In the genomic region with DNA sequence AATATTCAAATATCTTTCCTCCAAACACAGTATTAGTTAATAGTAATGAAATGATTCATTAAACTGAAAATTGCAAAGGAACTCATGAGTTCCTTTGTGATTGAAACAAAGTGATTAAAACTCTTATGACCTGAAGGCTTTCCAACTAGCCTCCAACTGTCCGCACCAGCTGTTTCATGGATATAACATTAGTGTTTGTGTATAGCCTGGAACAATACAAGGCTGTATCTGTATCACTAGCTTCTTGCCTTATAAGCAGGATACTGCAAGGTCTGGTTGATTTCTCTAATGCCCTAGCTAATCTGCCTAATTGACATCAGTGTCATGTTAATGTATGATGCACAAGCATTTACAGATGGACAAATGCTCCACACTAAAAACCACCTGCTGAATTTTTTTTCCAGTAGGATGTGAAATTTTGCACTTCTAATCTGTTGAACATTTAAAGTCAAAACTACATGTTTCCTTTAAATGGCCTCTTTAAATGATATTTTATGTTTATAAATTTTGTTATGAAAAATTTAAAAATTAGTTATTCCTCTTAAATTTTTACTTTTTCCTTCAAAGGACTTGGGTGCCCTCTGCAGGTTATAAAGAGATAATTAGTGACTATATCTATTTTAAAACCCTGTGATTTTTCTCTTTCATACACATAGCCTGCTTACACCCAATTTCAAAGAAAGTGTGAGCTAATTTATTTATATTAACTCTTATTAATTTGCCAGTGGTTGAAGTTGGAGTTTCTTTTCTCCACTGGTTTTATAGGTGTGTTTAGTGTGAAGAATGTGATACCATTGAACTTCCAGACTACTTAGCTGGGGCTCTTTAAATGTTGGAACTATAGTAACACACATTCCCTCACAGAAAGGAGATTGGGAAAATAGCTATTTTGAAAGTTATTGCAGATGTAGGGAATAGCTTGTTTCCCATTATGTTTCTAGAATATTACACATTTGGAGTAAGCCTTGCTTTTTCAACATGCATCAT, we compare ENCODE assay signal across 11 cellular contexts. TPM values are rescaled to one million over a fixed set of nuclear protein-coding genes. Genes with fewer than 3 reads are reported as not detected.
DNase-seq lines count a peak whose midpoint lies in the region; ATAC-seq, FAIRE-seq and TF ChIP-seq lines count a peak whose summit lies in the region.
"Had no signal": no experiment of that assay in that cellular context is flagged by ENCODE, and none has a peak within 500 bp of the region (broad histone marks: within the 10 kb centered on the region; RNA-seq: fewer than 3 reads in every experiment).

No MANE protein-coding gene starts in this region.

- TF ChIP-seq CTCF in OCI-LY7 (conservative IDR thresholded peaks at IDR 0.05; ENCODE audit: low read length) (peak; percentile 78), psoas muscle (IDR thresholded peaks at IDR 0.05) (peak; percentile 21)

- no peak overlapping the region for H3K27ac ChIP-seq in OCI-LY7 (ENCODE audit: low read depth, low read length, poor library complexity, severe bottlenecking)
- no peak overlapping the region for H3K27ac ChIP-seq in psoas muscle

- no peaks in the 10 kb centered on the region for H3K9me2 ChIP-seq in OCI-LY7 (ENCODE audit: insufficient read depth, low read length)

- H3K79me2 ChIP-seq in OCI-LY7 (ENCODE audit: insufficient read depth, low read depth, low read length): no peaks in the 10 kb centered on the region

- H3K36me3 Mint-ChIP-seq in activated T-cell treated with anti-CD3 and anti-CD28 coated beads, Interleukin-2, amount 50 U/mL, for 72 hours (ENCODE audit: insufficient read depth in 2 of 2): no peaks in the 10 kb centered on the region

- 92 to 100% (median 92%) methylated on average over 1 of the region's 1 CpG for WGBS in psoas muscle, 3 donors

- intact Hi-C loops in OCI-LY7 (cut with micrococcal nuclease; ENCODE audit: unreplicated experiment) (loop anchor here (5.0 kb wide), 1 partner anchor 77 kb away; no protein-coding TSS in a partner anchor), psoas muscle (cut with DNase I) (no loop called here)

- H2AFZ ChIP-seq in OCI-LY7 (ENCODE audit: low read length): no peak overlapping the region

- H3K27me3 ChIP-seq in psoas muscle (ENCODE audit: insufficient read depth in 3 of 3, low read length in 2 of 3): no peaks in the 10 kb centered on the region

- no peak overlapping the region for H3K4me2 ChIP-seq in OCI-LY7 (ENCODE audit: low read length)

- DNase-seq in NCI-H510A treated with DMSO at 0.1 percent for 48 hours (lab: John Stamatoyannopoulos, UW) (peak; percentile 5), NCI-H510A (lab: John Stamatoyannopoulos, UW) (no peak), OCI-LY7 (ENCODE audit: low spot score) (peak; percentile 31), psoas muscle (no peak), NCI-H1105 treated with DMSO at 0.1 percent for 48 hours (lab: John Stamatoyannopoulos, UW) (no peak), retina (no peak)
- no peak for DNase-seq in activated T-cell treated with anti-CD3 and anti-CD28 coated beads, Interleukin-2, amount 50 U/mL, for 72 hours
- DNase-seq: C1 segment of cervical spinal cord, SIG-M5 had no signal

- H3K36me3 ChIP-seq in OCI-LY7 (ENCODE audit: insufficient read depth, low read length) (peaks cover 34% of the 10 kb centered on the region), psoas muscle (ENCODE audit: insufficient read depth in 1 of 2, low read depth in 1 of 2) (peaks cover 2 to 37% of the 10 kb centered on the region in 2 donors)

- CTCF ChIA-PET in OCI-LY7 (lab: Charles Lee; ENCODE audit: unreplicated experiment): no interaction called here

- H3K4me1 Mint-ChIP-seq in activated T-cell treated with anti-CD3 and anti-CD28 coated beads, Interleukin-2, amount 50 U/mL, for 72 hours (ENCODE audit: low read depth): no peaks in the 10 kb centered on the region

- H3K9me3 Mint-ChIP-seq in activated T-cell treated with anti-CD3 and anti-CD28 coated beads, Interleukin-2, amount 50 U/mL, for 72 hours: no peaks in the 10 kb centered on the region

- no peak overlapping the region for H3K27ac Mint-ChIP-seq in activated T-cell treated with anti-CD3 and anti-CD28 coated beads, Interleukin-2, amount 50 U/mL, for 72 hours

- H3K4me3 Mint-ChIP-seq in activated T-cell treated with anti-CD3 and anti-CD28 coated beads, Interleukin-2, amount 50 U/mL, for 72 hours: no peak overlapping the region

- H3K4me1 ChIP-seq in OCI-LY7 (ENCODE audit: insufficient read depth, low read length, poor library complexity, severe bottlenecking) (no peaks in the 10 kb centered on the region), psoas muscle (no peaks in the 10 kb centered on the region)

- no peak for ATAC-seq in psoas muscle
- ATAC-seq in activated T-cell treated with anti-CD3 and anti-CD28 coated beads, Interleukin-2, amount 50 U/mL, for 72 hours (replicated peaks in 1 of 2): no peak

- H3K27me3 Mint-ChIP-seq in activated T-cell treated with anti-CD3 and anti-CD28 coated beads, Interleukin-2, amount 50 U/mL, for 72 hours (ENCODE audit: low read depth): no peaks in the 10 kb centered on the region

- no peak overlapping the region for H3K4me3 ChIP-seq in OCI-LY7 (ENCODE audit: low read depth, low read length, poor library complexity, severe bottlenecking)
- no peak overlapping the region for H3K4me3 ChIP-seq in psoas muscle

- POLR2A ChIA-PET in OCI-LY7 (lab: Charles Lee): interaction anchor here (0.6 kb wide), 1 partner anchor 536 kb away, joined by 3 read pairs; no protein-coding TSS in a partner anchor

- H4K20me1 ChIP-seq in OCI-LY7 (ENCODE audit: insufficient read depth, low read length): no peaks in the 10 kb centered on the region

- BruUV-seq in OCI-LY7 (replicated peaks; lab: Mats Ljungman, UMichigan): no TSS peak

- peak; percentile 43 for FAIRE-seq in endometrium (lab: Jason Lieb, UNC)
- FAIRE-seq: islet of Langerhans had no signal

- H3K9me3 ChIP-seq in OCI-LY7 (ENCODE audit: low read length) (no peaks in the 10 kb centered on the region), psoas muscle (no peaks in the 10 kb centered on the region)

RNA-seq across cellular contexts. Expression of a gene that starts 25.4 kb away (rescaled TPM):
- total RNA-seq in OCI-LY7 (2014; rRNA removed; shearing (Covaris generic)): 13.3 and 15.8 TPM in 2 replicates
- total RNA-seq in OCI-LY7 (2022): 46.3 and 50.4 TPM in 2 replicates
- 10 to 100 TPM; 27.1 to 64.0 (median 32.2) TPM for total RNA-seq in psoas muscle
- polyA plus RNA-seq in psoas muscle: 10 to 100 TPM; 11.7 to 27.2 (median 17.0) TPM
- 10 to 100 TPM; 37.5 to 44.9 TPM for total RNA-seq in activated T-cell treated with anti-CD3 and anti-CD28 coated beads, Interleukin-2, amount 50 U/mL, for 72 hours

RNA-seq across cellular contexts. Expression of a gene that starts 25.4 kb away (rescaled TPM):
- total RNA-seq in OCI-LY7 (2014; rRNA removed; shearing (Covaris generic)): 26.9 and 53.9 TPM in 2 replicates
- total RNA-seq in OCI-LY7 (2022) (69.4 and 73.6 TPM in 2 replicates), psoas muscle (10 to 100 TPM; 35.4 to 59.7 (median 51.4) TPM)
- 10 to 100 TPM; 15.1 to 51.2 (median 24.7) TPM for polyA plus RNA-seq in psoas muscle
- total RNA-seq in activated T-cell treated with anti-CD3 and anti-CD28 coated beads, Interleukin-2, amount 50 U/mL, for 72 hours: 10 to 100 TPM; 63.7 to 66.3 TPM

Comparison
In these comparisons a context has a peak if more than half of its experiments do, and no peak if none do; other contexts are left out.
1. DNase-seq: peak in NCI-H510A treated with DMSO at 0.1 percent for 48 hours (single experiment) and OCI-LY7 (single experiment); none in NCI-H510A (single experiment), psoas muscle (0 of 2), NCI-H1105 treated with DMSO at 0.1 percent for 48 hours (single experiment), activated T-cell treated with anti-CD3 and anti-CD28 coated beads, Interleukin-2, amount 50 U/mL, for 72 hours (0 of 2) and retina (single experiment).